Comparison of ENCODE assay signal across 8 cellular contexts in genomic region chr9:136947955-136948510, GRCh38. TPM values are rescaled to one million over a fixed set of nuclear protein-coding genes. Genes with fewer than 3 reads are reported as not detected.
DNase-seq lines count a peak whose midpoint lies in the region; ATAC-seq and TF ChIP-seq lines count a peak whose summit lies in the region.

No MANE protein-coding gene starts in this region.

- H3K27me3 Mint-ChIP-seq in WTC11 (ENCODE audit: low read depth), result no peaks in the 10 kb centered on the region

- peak overlapping the region; percentile 93 for H3K27ac Mint-ChIP-seq in WTC11

- H3K4me3 Mint-ChIP-seq in WTC11, result peak overlapping the region; percentile 71

- no peaks in the 10 kb centered on the region for H3K36me3 Mint-ChIP-seq in WTC11

- H3K9me3 Mint-ChIP-seq in WTC11, result no peaks in the 10 kb centered on the region

- H3K27ac ChIP-seq in C4-2B, result peak overlapping the region; percentile 3; the same call in 1 of the 2 replicates

- no peaks in the 10 kb centered on the region for H3K27me3 ChIP-seq in H7 (ENCODE audit: control insufficient read depth, insufficient read depth, low read length)

- ATAC-seq in WTC11 (peak; percentile 8), Right ventricle myocardium superior (ENCODE audit: poor library complexity) (peak; percentile 13), HG03095 (IDR thresholded peaks at IDR 0.05; ENCODE audit: unreplicated experiment) (no peak), HG03378 (IDR thresholded peaks at IDR 0.05; ENCODE audit: unreplicated experiment) (no peak)

- TF ChIP-seq CTCF in C4-2B (conservative IDR thresholded peaks at IDR 0.05) (peak; percentile 49), WTC11 (IDR thresholded peaks at IDR 0.05) (peak; percentile 19; the same call in 1 of the 2 replicates)

- H3K36me3 ChIP-seq in H7 (replicated peaks; ENCODE audit: control insufficient read depth, insufficient read depth, low read length), result no peaks in the 10 kb centered on the region

- POLR2A ChIA-PET in WTC11 (lab: Charles Lee), result interaction anchor here (1.4 kb wide), 2 partner anchors 37 to 88 kb away, joined by 4 to 5 read pairs; no protein-coding TSS in a partner anchor

- peaks cover 10% of the 10 kb centered on the region for H3K4me1 Mint-ChIP-seq in WTC11

- intact Hi-C loops in Right ventricle myocardium superior (cut with DNase I), result loop anchor here (2.0 kb wide), 2 partner anchors 29 to 87 kb away; partner anchors contain the start of gene PTGDS

- CTCF ChIA-PET in WTC11 (lab: Charles Lee), result interaction anchor here (0.6 to 8.7 kb wide), 56 partner anchors 10 to 289 kb away, joined by 3 to 151 read pairs (median 6); partner anchors contain the start of genes ABCA2, AJM1, CLIC3 and ENTPD2

- H3K4me3 ChIP-seq in H7 (ENCODE audit: insufficient read depth, low read depth, low read length), result no peak overlapping the region

- DNase-seq in H7 (peak; percentile 92), WTC11 (ENCODE audit: low spot score) (peak; percentile 74), Right ventricle myocardium superior (peak; percentile 84), renal cortical epithelial cell (ENCODE audit: low read depth) (peak; percentile 51), NCI-H2107 treated with DMSO at 0.1 percent for 48 hours (lab: John Stamatoyannopoulos, UW; ENCODE audit: unreplicated experiment) (no peak)

TF ChIP-seq in WTC11, 78 proteins besides CTCF, POLR2A, EP300 and RAD21:
- TF ChIP-seq, protein P1, sequence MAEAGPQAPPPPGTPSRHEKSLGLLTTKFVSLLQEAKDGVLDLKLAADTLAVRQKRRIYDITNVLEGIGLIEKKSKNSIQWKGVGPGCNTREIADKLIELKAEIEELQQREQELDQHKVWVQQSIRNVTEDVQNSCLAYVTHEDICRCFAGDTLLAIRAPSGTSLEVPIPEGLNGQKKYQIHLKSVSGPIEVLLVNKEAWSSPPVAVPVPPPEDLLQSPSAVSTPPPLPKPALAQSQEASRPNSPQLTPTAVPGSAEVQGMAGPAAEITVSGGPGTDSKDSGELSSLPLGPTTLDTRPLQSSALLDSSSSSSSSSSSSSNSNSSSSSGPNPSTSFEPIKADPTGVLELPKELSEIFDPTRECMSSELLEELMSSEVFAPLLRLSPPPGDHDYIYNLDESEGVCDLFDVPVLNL (CRISPR knock-in tag; IDR thresholded peaks at IDR 0.05; ENCODE audit: borderline replicate concordance, low read depth), result no peak
- TF ChIP-seq, protein P2, sequence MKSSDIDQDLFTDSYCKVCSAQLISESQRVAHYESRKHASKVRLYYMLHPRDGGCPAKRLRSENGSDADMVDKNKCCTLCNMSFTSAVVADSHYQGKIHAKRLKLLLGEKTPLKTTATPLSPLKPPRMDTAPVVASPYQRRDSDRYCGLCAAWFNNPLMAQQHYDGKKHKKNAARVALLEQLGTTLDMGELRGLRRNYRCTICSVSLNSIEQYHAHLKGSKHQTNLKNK (CRISPR knock-in tag; IDR thresholded peaks at IDR 0.05), result no peak
- TF ChIP-seq SP1 (CRISPR knock-in tag; conservative IDR thresholded peaks at IDR 0.05) (0 out of 2 replicates have a peak, but pooled peaks have one; percentile 26), ZNF423 (CRISPR knock-in tag; IDR thresholded peaks at IDR 0.05) (no peak), IRF1 (CRISPR knock-in tag; IDR thresholded peaks at IDR 0.05) (no peak), MYBL2 (CRISPR knock-in tag; IDR thresholded peaks at IDR 0.05) (no peak), EMX1 (CRISPR knock-in tag; IDR thresholded peaks at IDR 0.05) (no peak)
- TF ChIP-seq, protein P3, sequence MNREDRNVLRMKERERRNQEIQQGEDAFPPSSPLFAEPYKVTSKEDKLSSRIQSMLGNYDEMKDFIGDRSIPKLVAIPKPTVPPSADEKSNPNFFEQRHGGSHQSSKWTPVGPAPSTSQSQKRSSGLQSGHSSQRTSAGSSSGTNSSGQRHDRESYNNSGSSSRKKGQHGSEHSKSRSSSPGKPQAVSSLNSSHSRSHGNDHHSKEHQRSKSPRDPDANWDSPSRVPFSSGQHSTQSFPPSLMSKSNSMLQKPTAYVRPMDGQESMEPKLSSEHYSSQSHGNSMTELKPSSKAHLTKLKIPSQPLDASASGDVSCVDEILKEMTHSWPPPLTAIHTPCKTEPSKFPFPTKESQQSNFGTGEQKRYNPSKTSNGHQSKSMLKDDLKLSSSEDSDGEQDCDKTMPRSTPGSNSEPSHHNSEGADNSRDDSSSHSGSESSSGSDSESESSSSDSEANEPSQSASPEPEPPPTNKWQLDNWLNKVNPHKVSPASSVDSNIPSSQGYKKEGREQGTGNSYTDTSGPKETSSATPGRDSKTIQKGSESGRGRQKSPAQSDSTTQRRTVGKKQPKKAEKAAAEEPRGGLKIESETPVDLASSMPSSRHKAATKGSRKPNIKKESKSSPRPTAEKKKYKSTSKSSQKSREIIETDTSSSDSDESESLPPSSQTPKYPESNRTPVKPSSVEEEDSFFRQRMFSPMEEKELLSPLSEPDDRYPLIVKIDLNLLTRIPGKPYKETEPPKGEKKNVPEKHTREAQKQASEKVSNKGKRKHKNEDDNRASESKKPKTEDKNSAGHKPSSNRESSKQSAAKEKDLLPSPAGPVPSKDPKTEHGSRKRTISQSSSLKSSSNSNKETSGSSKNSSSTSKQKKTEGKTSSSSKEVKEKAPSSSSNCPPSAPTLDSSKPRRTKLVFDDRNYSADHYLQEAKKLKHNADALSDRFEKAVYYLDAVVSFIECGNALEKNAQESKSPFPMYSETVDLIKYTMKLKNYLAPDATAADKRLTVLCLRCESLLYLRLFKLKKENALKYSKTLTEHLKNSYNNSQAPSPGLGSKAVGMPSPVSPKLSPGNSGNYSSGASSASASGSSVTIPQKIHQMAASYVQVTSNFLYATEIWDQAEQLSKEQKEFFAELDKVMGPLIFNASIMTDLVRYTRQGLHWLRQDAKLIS (CRISPR knock-in tag; IDR thresholded peaks at IDR 0.05; ENCODE audit: borderline replicate concordance), result no peak
TF ChIP-seq in WTC11: peak in this region for 1.

RNA-seq across cellular contexts. Expression of gene C8G, which starts 3.0 kb away (rescaled TPM):
- not detected in 2 replicates for total RNA-seq in H7 (2014; rRNA removed; shearing (Covaris generic))
- total RNA-seq in WTC11 (2021) (0.85 to 1.7 TPM (median 1.5 TPM) in 3 replicates), Right ventricle myocardium superior (1.1 TPM), renal cortical epithelial cell (0.10 and 1.7 TPM in 2 replicates)

RNA-seq across cellular contexts. Expression of gene FBXW5, which starts 3.5 kb away (rescaled TPM):
- total RNA-seq in H7 (2014; rRNA removed; shearing (Covaris generic)), result 97.5 and 105 TPM in 2 replicates
- total RNA-seq in WTC11 (2021) (58.2 to 70.5 TPM (median 63.9 TPM) in 3 replicates), Right ventricle myocardium superior (142 TPM), renal cortical epithelial cell (195 and 249 TPM in 2 replicates)

RNA-seq across cellular contexts. Expression of gene LCN12, which starts 4.0 kb away (rescaled TPM):
- 0.38 and 2.9 TPM in 2 replicates for total RNA-seq in H7 (2014; rRNA removed; shearing (Covaris generic))
- 1.9 to 4.7 TPM (median 3.4 TPM) in 3 replicates for total RNA-seq in WTC11 (2021)
- total RNA-seq in Right ventricle myocardium superior, result 2.1 TPM
- total RNA-seq in renal cortical epithelial cell, result 0.40 TPM in 1 of 2 replicates, not detected in the other

RNA-seq across cellular contexts. Expression of gene PTGDS, which starts 29.3 kb away (rescaled TPM):
- 1.3 and 2.0 TPM in 2 replicates for total RNA-seq in H7 (2014; rRNA removed; shearing (Covaris generic))
- 2.2 to 4.0 TPM (median 2.9 TPM) in 3 replicates for total RNA-seq in WTC11 (2021)
- total RNA-seq in Right ventricle myocardium superior, result 6,152 TPM
- 0.45 TPM in 1 of 2 replicates, not detected in the other for total RNA-seq in renal cortical epithelial cell

RNA-seq across cellular contexts. Expression of gene LCNL1, which starts 34.8 kb away (rescaled TPM):
- 0.21 and 0.33 TPM in 2 replicates for total RNA-seq in H7 (2014; rRNA removed; shearing (Covaris generic))
- total RNA-seq in WTC11 (2021) (0.27 to 0.50 TPM (median 0.34 TPM) in 3 replicates), Right ventricle myocardium superior (9.7 TPM), renal cortical epithelial cell (not detected in 2 replicates)

Comparison
In these comparisons a context has a peak if more than half of its experiments do, and no peak if none do; other contexts are left out.
1. ATAC-seq: peak in WTC11 (single experiment) and Right ventricle myocardium superior (single experiment); none in HG03095 (single experiment) and HG03378 (single experiment).